In genomic region chr14:21526672-21527319, GRCh38 we compare ENCODE assay signal across 1 cellular context.
TF ChIP-seq lines count a peak whose summit lies in the region.

No MANE protein-coding gene starts in this region.

TF ChIP-seq in HepG2, 621 proteins besides CTCF, POLR2A, EP300 and RAD21 (continues in another document):
- TF ChIP-seq ZNF12 (CRISPR knock-in tag; IDR thresholded peaks at IDR 0.05) (no peak), ESRRA (CRISPR knock-in tag; IDR thresholded peaks at IDR 0.05; ENCODE audit: low read depth) (no peak; the same call in 1 of the 2 replicates), NCOR1 (IDR thresholded peaks at IDR 0.05; ENCODE audit: borderline replicate concordance, low read length) (no peak), ZNF142 (CRISPR knock-in tag; IDR thresholded peaks at IDR 0.05) (no peak; the same call in 1 of the 2 replicates), ZNF639 (CRISPR knock-in tag; conservative IDR thresholded peaks at IDR 0.05) (no peak; the same call in 1 of the 2 replicates), REL (CRISPR knock-in tag; conservative IDR thresholded peaks at IDR 0.05) (no peak), ZNF530 (CRISPR knock-in tag; IDR thresholded peaks at IDR 0.05; ENCODE audit: low read depth) (no peak), GATA4 (IDR thresholded peaks at IDR 0.05; ENCODE audit: borderline replicate concordance, low read depth) (no peak), HES4 (CRISPR knock-in tag; IDR thresholded peaks at IDR 0.05; ENCODE audit: borderline replicate concordance) (peak; percentile 70; the same call in 1 of the 2 replicates), ZNF160 (CRISPR knock-in tag; IDR thresholded peaks at IDR 0.05) (no peak), PRPF4 (IDR thresholded peaks at IDR 0.05; ENCODE audit: low read depth, low read length, poor library complexity, severe bottlenecking) (peak; percentile 83), ZNF382 (CRISPR knock-in tag; IDR thresholded peaks at IDR 0.05; ENCODE audit: borderline replicate concordance) (no peak), DPF2 (CRISPR knock-in tag; IDR thresholded peaks at IDR 0.05; ENCODE audit: borderline replicate concordance, low read depth) (no peak), PPARG (CRISPR knock-in tag; conservative IDR thresholded peaks at IDR 0.05) (no peak), ZNF235 (CRISPR knock-in tag; IDR thresholded peaks at IDR 0.05; ENCODE audit: borderline replicate concordance) (peak; percentile 54; the same call in 1 of the 2 replicates), ZSCAN21 (CRISPR knock-in tag; IDR thresholded peaks at IDR 0.05; ENCODE audit: borderline replicate concordance) (no peak), TFDP2 (CRISPR knock-in tag; IDR thresholded peaks at IDR 0.05) (no peak), TMF1 (CRISPR knock-in tag; IDR thresholded peaks at IDR 0.05; ENCODE audit: low read depth) (no peak), TBP (CRISPR knock-in tag; IDR thresholded peaks at IDR 0.05) (no peak), TAF15 (IDR thresholded peaks at IDR 0.05; ENCODE audit: low read depth, low read length, poor library complexity, severe bottlenecking) (no peak), SMARCC2 (IDR thresholded peaks at IDR 0.05) (no peak), ETV6 (CRISPR knock-in tag; conservative IDR thresholded peaks at IDR 0.05) (no peak; the same call in 1 of the 2 replicates), BORCS8-MEF2B (CRISPR knock-in tag; IDR thresholded peaks at IDR 0.05) (no peak), NFKB2 (CRISPR knock-in tag; IDR thresholded peaks at IDR 0.05; ENCODE audit: borderline replicate concordance) (no peak), BRF2 (CRISPR knock-in tag; IDR thresholded peaks at IDR 0.05) (no peak), ZNF232 (CRISPR knock-in tag; IDR thresholded peaks at IDR 0.05; ENCODE audit: borderline replicate concordance) (0 out of 2 replicates have a peak, but pooled peaks have one; percentile 28), NFYB (CRISPR knock-in tag; IDR thresholded peaks at IDR 0.05) (no peak), PAWR (CRISPR knock-in tag; IDR thresholded peaks at IDR 0.05; ENCODE audit: borderline replicate concordance) (no peak), ARID3A (IDR thresholded peaks at IDR 0.05; ENCODE audit: low read depth, low read length) (peak; percentile 60), ZNF337 (CRISPR knock-in tag; IDR thresholded peaks at IDR 0.05; ENCODE audit: borderline replicate concordance, low read depth) (0 out of 2 replicates have a peak, but pooled peaks have one; percentile 30), SMC3 (IDR thresholded peaks at IDR 0.05; ENCODE audit: low read length) (no peak), ZNF589 (CRISPR knock-in tag; conservative IDR thresholded peaks at IDR 0.05) (no peak), EED (CRISPR knock-in tag; IDR thresholded peaks at IDR 0.05) (no peak), HOXA5 (CRISPR knock-in tag; IDR thresholded peaks at IDR 0.05) (no peak), ZSCAN29 (CRISPR knock-in tag; conservative IDR thresholded peaks at IDR 0.05) (peak; percentile 73; the same call in 1 of the 2 replicates), ZNF788 (CRISPR knock-in tag; IDR thresholded peaks at IDR 0.05; ENCODE audit: borderline replicate concordance) (no peak), TSC22D2 (CRISPR knock-in tag; IDR thresholded peaks at IDR 0.05; ENCODE audit: borderline replicate concordance) (0 out of 2 replicates have a peak, but pooled peaks have one; percentile 31), MIER2 (CRISPR knock-in tag; IDR thresholded peaks at IDR 0.05) (no peak), SMAD1 (CRISPR knock-in tag; IDR thresholded peaks at IDR 0.05; ENCODE audit: borderline replicate concordance, low read depth) (no peak), AGO2 (optimal IDR thresholded peaks at IDR 0.05; ENCODE audit: low read depth, low read length) (no peak), GABPB1 (CRISPR knock-in tag; IDR thresholded peaks at IDR 0.05) (no peak), NR2C2 (CRISPR knock-in tag; IDR thresholded peaks at IDR 0.05; ENCODE audit: borderline replicate concordance) (no peak), TCF7 (IDR thresholded peaks at IDR 0.05; ENCODE audit: low read depth) (no peak), ZSCAN22 (CRISPR knock-in tag; IDR thresholded peaks at IDR 0.05) (no peak), MEF2D (CRISPR knock-in tag; IDR thresholded peaks at IDR 0.05) (no peak; the same call in 1 of the 2 replicates), ZNF792 (CRISPR knock-in tag; IDR thresholded peaks at IDR 0.05) (peak; percentile 47; the same call in 1 of the 2 replicates)
- TF ChIP-seq, protein P1, sequence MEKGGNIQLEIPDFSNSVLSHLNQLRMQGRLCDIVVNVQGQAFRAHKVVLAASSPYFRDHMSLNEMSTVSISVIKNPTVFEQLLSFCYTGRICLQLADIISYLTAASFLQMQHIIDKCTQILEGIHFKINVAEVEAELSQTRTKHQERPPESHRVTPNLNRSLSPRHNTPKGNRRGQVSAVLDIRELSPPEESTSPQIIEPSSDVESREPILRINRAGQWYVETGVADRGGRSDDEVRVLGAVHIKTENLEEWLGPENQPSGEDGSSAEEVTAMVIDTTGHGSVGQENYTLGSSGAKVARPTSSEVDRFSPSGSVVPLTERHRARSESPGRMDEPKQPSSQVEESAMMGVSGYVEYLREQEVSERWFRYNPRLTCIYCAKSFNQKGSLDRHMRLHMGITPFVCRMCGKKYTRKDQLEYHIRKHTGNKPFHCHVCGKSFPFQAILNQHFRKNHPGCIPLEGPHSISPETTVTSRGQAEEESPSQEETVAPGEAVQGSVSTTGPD (CRISPR knock-in tag; IDR thresholded peaks at IDR 0.05) = no peak
- TF ChIP-seq, protein P2, sequence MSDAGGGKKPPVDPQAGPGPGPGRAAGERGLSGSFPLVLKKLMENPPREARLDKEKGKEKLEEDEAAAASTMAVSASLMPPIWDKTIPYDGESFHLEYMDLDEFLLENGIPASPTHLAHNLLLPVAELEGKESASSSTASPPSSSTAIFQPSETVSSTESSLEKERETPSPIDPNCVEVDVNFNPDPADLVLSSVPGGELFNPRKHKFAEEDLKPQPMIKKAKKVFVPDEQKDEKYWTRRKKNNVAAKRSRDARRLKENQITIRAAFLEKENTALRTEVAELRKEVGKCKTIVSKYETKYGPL (CRISPR knock-in tag; IDR thresholded peaks at IDR 0.05) = no peak
- TF ChIP-seq, protein P3, sequence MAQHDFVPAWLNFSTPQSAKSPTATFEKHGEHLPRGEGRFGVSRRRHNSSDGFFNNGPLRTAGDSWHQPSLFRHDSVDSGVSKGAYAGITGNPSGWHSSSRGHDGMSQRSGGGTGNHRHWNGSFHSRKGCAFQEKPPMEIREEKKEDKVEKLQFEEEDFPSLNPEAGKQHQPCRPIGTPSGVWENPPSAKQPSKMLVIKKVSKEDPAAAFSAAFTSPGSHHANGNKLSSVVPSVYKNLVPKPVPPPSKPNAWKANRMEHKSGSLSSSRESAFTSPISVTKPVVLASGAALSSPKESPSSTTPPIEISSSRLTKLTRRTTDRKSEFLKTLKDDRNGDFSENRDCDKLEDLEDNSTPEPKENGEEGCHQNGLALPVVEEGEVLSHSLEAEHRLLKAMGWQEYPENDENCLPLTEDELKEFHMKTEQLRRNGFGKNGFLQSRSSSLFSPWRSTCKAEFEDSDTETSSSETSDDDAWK (CRISPR knock-in tag; IDR thresholded peaks at IDR 0.05) = no peak
- TF ChIP-seq, protein P4, sequence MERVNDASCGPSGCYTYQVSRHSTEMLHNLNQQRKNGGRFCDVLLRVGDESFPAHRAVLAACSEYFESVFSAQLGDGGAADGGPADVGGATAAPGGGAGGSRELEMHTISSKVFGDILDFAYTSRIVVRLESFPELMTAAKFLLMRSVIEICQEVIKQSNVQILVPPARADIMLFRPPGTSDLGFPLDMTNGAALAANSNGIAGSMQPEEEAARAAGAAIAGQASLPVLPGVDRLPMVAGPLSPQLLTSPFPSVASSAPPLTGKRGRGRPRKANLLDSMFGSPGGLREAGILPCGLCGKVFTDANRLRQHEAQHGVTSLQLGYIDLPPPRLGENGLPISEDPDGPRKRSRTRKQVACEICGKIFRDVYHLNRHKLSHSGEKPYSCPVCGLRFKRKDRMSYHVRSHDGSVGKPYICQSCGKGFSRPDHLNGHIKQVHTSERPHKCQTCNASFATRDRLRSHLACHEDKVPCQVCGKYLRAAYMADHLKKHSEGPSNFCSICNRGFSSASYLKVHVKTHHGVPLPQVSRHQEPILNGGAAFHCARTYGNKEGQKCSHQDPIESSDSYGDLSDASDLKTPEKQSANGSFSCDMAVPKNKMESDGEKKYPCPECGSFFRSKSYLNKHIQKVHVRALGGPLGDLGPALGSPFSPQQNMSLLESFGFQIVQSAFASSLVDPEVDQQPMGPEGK (CRISPR knock-in tag; IDR thresholded peaks at IDR 0.05) = no peak
- TF ChIP-seq, protein P5, sequence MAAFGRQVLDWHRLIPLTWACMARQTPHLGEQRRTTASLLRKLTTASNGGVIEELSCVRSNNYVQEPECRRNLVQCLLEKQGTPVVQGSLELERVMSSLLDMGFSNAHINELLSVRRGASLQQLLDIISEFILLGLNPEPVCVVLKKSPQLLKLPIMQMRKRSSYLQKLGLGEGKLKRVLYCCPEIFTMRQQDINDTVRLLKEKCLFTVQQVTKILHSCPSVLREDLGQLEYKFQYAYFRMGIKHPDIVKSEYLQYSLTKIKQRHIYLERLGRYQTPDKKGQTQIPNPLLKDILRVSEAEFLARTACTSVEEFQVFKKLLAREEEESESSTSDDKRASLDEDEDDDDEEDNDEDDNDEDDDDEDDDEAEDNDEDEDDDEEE (CRISPR knock-in tag; IDR thresholded peaks at IDR 0.05) = peak; percentile 55; the same call in 1 of the 2 replicates
